Comparison of ENCODE assay signal across 2 cellular contexts in genomic region chr17:78204387-78205123, GRCh38.
TF ChIP-seq lines count a peak whose summit lies in the region.

No MANE protein-coding gene starts in this region.

TF ChIP-seq in A549, 52 proteins besides CTCF, POLR2A, EP300 and RAD21:
- TF ChIP-seq EHMT2 (IDR thresholded peaks at IDR 0.05; ENCODE audit: low read depth) (no peak), RNF2 (IDR thresholded peaks at IDR 0.05; ENCODE audit: borderline replicate concordance, low read depth) (no peak), MAFK (IDR thresholded peaks at IDR 0.05; ENCODE audit: partially characterized antibody) (no peak), CEBPB (IDR thresholded peaks at IDR 0.05) (no peak), BCL3 (IDR thresholded peaks at IDR 0.05) (no peak), FOXS1 (CRISPR knock-in tag; IDR thresholded peaks at IDR 0.05) (no peak), JUNB (IDR thresholded peaks at IDR 0.05) (no peak), CHD4 (IDR thresholded peaks at IDR 0.05; ENCODE audit: borderline replicate concordance) (no peak), KDM1A (IDR thresholded peaks at IDR 0.05; ENCODE audit: low read depth) (no peak), TFCP2L1 (CRISPR knock-in tag; IDR thresholded peaks at IDR 0.05) (no peak), MAX (IDR thresholded peaks at IDR 0.05) (no peak), RFX5 (IDR thresholded peaks at IDR 0.05) (no peak), MYC (IDR thresholded peaks at IDR 0.05; ENCODE audit: borderline replicate concordance, low read length) (no peak)

TF ChIP-seq in GM12878, 131 proteins besides CTCF, POLR2A, EP300 and RAD21:
- TF ChIP-seq KAT2A (conservative IDR thresholded peaks at IDR 0.05; ENCODE audit: control insufficient read depth, low read depth, low read length): no peak
TF ChIP-seq in GM12878: peak in this region for 0.
